In genomic region chr19:53989600-53990533, GRCh38 we compare ENCODE assay signal across 1 cellular context.
TF ChIP-seq lines count a peak whose summit lies in the region.

No MANE protein-coding gene starts in this region.

TF ChIP-seq in SK-N-SH, 30 proteins besides CTCF, POLR2A, EP300 and RAD21 (continued from another document):
- TF ChIP-seq GABPA (IDR thresholded peaks at IDR 0.05; ENCODE audit: low read depth) (no peak), JUND (IDR thresholded peaks at IDR 0.05) (0 out of 2 replicates have a peak, but pooled peaks have one; percentile 3), CHD2 (IDR thresholded peaks at IDR 0.05; ENCODE audit: low read length, partially characterized antibody) (no peak), MXI1 (IDR thresholded peaks at IDR 0.05; ENCODE audit: low read depth, low read length) (no peak), MAX (IDR thresholded peaks at IDR 0.05; ENCODE audit: low read depth) (peak; percentile 94), SIN3A (IDR thresholded peaks at IDR 0.05; ENCODE audit: borderline replicate concordance, low read depth, low read length) (peak; percentile 32; the same call in 1 of the 2 replicates), PBX3 (IDR thresholded peaks at IDR 0.05) (peak; percentile 53)
